Comparison of ENCODE assay signal across 11 cellular contexts in genomic region chr5:35198096-35198495, GRCh38. TPM values are rescaled to one million over a fixed set of nuclear protein-coding genes. Genes with fewer than 3 reads are reported as not detected.
DNase-seq lines count a peak whose midpoint lies in the region; ATAC-seq and TF ChIP-seq lines count a peak whose summit lies in the region.
"Had no signal": no experiment of that assay in that cellular context is flagged by ENCODE, and none has a peak within 500 bp of the region (broad histone marks: within the 10 kb centered on the region; RNA-seq: fewer than 3 reads in every experiment).

No MANE protein-coding gene starts in this region.

- intact Hi-C loops in psoas muscle (cut with DNase I): no loop called here

- DNase-seq in ELR (ENCODE audit: low read depth) (peak; percentile 35), NCI-H774 (lab: John Stamatoyannopoulos, UW) (peak; percentile 65), fibroblast of the aortic adventitia (ENCODE audit: low read depth) (peak; percentile 45), psoas muscle (peak; percentile 39 to 78)
- DNase-seq: activated B cell treated with CpG ODN at 0.5 μM for 24 hours, amygdala had no signal

- TF ChIP-seq CTCF in fibroblast of the aortic adventitia (IDR thresholded peaks at IDR 0.05; ENCODE audit: insufficient read depth, low read length): no peak
- TF ChIP-seq CTCF in psoas muscle (IDR thresholded peaks at IDR 0.05): no peak

- H3K36me3 ChIP-seq in psoas muscle (ENCODE audit: insufficient read depth in 1 of 2, low read depth in 1 of 2): no peaks in the 10 kb centered on the region

- H3K27ac ChIP-seq in psoas muscle: no peak overlapping the region

- peak in 2 of 4 donors; percentile 27 to 41 for ATAC-seq in psoas muscle
- no peak for ATAC-seq in HG03571 (IDR thresholded peaks at IDR 0.05; ENCODE audit: unreplicated experiment)
- ATAC-seq in GM21367 (IDR thresholded peaks at IDR 0.05; ENCODE audit: unreplicated experiment): no peak
- ATAC-seq in HG02973 (IDR thresholded peaks at IDR 0.05; ENCODE audit: unreplicated experiment): no peak
- no peak for ATAC-seq in GM18520 (IDR thresholded peaks at IDR 0.05; ENCODE audit: unreplicated experiment)
- ATAC-seq: HCT116 had no signal

- H3K27me3 ChIP-seq in psoas muscle (ENCODE audit: insufficient read depth in 3 of 3, low read length in 2 of 3): no peaks in the 10 kb centered on the region

- no peaks in the 10 kb centered on the region for H3K9me3 ChIP-seq in psoas muscle

- 2 to 9% (median 2%) methylated on average over 4 of the region's 4 CpGs for WGBS in psoas muscle, 3 donors

- no peaks in the 10 kb centered on the region for H3K4me1 ChIP-seq in psoas muscle

- H3K4me3 ChIP-seq in fibroblast of the aortic adventitia (ENCODE audit: low read depth, low read length) (no peak overlapping the region), psoas muscle (no peak overlapping the region)

RNA-seq across cellular contexts. Expression of gene PRLR, which starts 32.2 kb away (rescaled TPM):
- total RNA-seq in fibroblast of the aortic adventitia (ENCODE audit: low replicate concordance): 0.63 and 1.6 TPM in 2 replicates
- under 1 TPM; 0.09 to 0.32 (median 0.12) TPM for total RNA-seq in psoas muscle
- polyA plus RNA-seq in psoas muscle: under 1 TPM; 0.03 to 0.04 (median 0.04) TPM
